Comparison of ENCODE assay signal across 30 cellular contexts in genomic region chr9:130988400-130988747, GRCh38. TPM values are rescaled to one million over a fixed set of nuclear protein-coding genes. Genes with fewer than 3 reads are reported as not detected.
"Had no signal": no experiment of that assay in that cellular context is flagged by ENCODE, and none has a peak within 500 bp of the region (broad histone marks: within the 10 kb centered on the region; RNA-seq: fewer than 3 reads in every experiment).

No MANE protein-coding gene starts in this region.

- H3K27me3 ChIP-seq: neutrophil, ovary, right lobe of liver, thyroid gland, upper lobe of left lung, vagina had no signal

- H3K79me2 ChIP-seq: parathyroid adenoma had no signal

- H3K27ac ChIP-seq: neutrophil, ovary, parathyroid adenoma, psoas muscle, right lobe of liver, sigmoid colon, stomach, thoracic aorta, thyroid gland, tibial nerve, upper lobe of left lung, vagina had no signal

- H3K9me3 Mint-ChIP-seq: natural killer cell; nephron; stimulated activated effector memory CD8-positive, alpha-beta T cell treated with anti-CD3 and anti-CD28 coated beads, Interleukin-12 subunit alpha, Interleukin-12 subunit beta, amount 100 ng/mL, for 72 hours; stimulated activated naive CD8-positive, alpha-beta T cell treated with anti-CD3 and anti-CD28 coated beads, Interleukin-15, Interleukin-2, amounts not matched to agents 100 ng/mL and 50 ng/mL, for 24 hours had no signal

- H3K4me3 ChIP-seq: ovary, psoas muscle, right lobe of liver, sigmoid colon, stomach, thoracic aorta, thyroid gland, tibial nerve, upper lobe of left lung, vagina had no signal

- H3K36me3 ChIP-seq: neutrophil, ovary, right lobe of liver, sigmoid colon, stomach, thoracic aorta, thyroid gland, tibial nerve, upper lobe of left lung, vagina had no signal

- ATAC-seq: natural killer cell; psoas muscle; right cardiac atrium; right lobe of liver; stimulated activated effector memory CD8-positive, alpha-beta T cell treated with anti-CD3 and anti-CD28 coated beads, Interleukin-12 subunit alpha, Interleukin-12 subunit beta, amount 100 ng/mL, for 72 hours; stimulated activated naive B cell treated with anti-CD40 and anti-IgM and Interleukin-4, amounts not matched to agents 10 μg/mL and 1 μg/mL and 100 μg/mL, for 72 hours had no signal

- H3K27me3 Mint-ChIP-seq: stimulated activated naive CD8-positive, alpha-beta T cell treated with anti-CD3 and anti-CD28 coated beads, Interleukin-15, Interleukin-2, amounts not matched to agents 100 ng/mL and 50 ng/mL, for 24 hours had no signal

- H3K4me1 ChIP-seq: parathyroid adenoma, psoas muscle, right lobe of liver, sigmoid colon, stomach, thyroid gland, tibial nerve, upper lobe of left lung, vagina had no signal

- H3K4me3 Mint-ChIP-seq: natural killer cell; nephron; stimulated activated effector memory CD8-positive, alpha-beta T cell treated with anti-CD3 and anti-CD28 coated beads, Interleukin-12 subunit alpha, Interleukin-12 subunit beta, amount 100 ng/mL, for 72 hours; stimulated activated naive B cell treated with anti-CD40 and anti-IgM and Interleukin-4, amounts not matched to agents 10 μg/mL and 1 μg/mL and 100 μg/mL, for 72 hours; stimulated activated naive CD8-positive, alpha-beta T cell treated with anti-CD3 and anti-CD28 coated beads, Interleukin-15, Interleukin-2, amounts not matched to agents 100 ng/mL and 50 ng/mL, for 24 hours had no signal

- H3K36me3 Mint-ChIP-seq: natural killer cell; stimulated activated effector memory CD8-positive, alpha-beta T cell treated with anti-CD3 and anti-CD28 coated beads, Interleukin-12 subunit alpha, Interleukin-12 subunit beta, amount 100 ng/mL, for 72 hours; stimulated activated naive B cell treated with anti-CD40 and anti-IgM and Interleukin-4, amounts not matched to agents 10 μg/mL and 1 μg/mL and 100 μg/mL, for 72 hours had no signal

- H3K9ac ChIP-seq: parathyroid adenoma had no signal

- H3K27ac Mint-ChIP-seq: natural killer cell; nephron; progenitor cell of endocrine pancreas; stimulated activated effector memory CD8-positive, alpha-beta T cell treated with anti-CD3 and anti-CD28 coated beads, Interleukin-12 subunit alpha, Interleukin-12 subunit beta, amount 100 ng/mL, for 72 hours; stimulated activated naive B cell treated with anti-CD40 and anti-IgM and Interleukin-4, amounts not matched to agents 10 μg/mL and 1 μg/mL and 100 μg/mL, for 72 hours; stimulated activated naive CD8-positive, alpha-beta T cell treated with anti-CD3 and anti-CD28 coated beads, Interleukin-15, Interleukin-2, amounts not matched to agents 100 ng/mL and 50 ng/mL, for 24 hours had no signal

- DNase-seq: natural killer cell; nucleus accumbens; ovary; psoas muscle; right cardiac atrium; right lobe of liver; sigmoid colon; small intestine; stimulated activated CD4-positive, alpha-beta T cell treated with anti-CD3 and anti-CD28 coated beads, Interleukin-15, amount 100 ng/mL, for 24 hours; stimulated activated CD4-positive, alpha-beta T cell treated with anti-CD3 and anti-CD28 coated beads, Interleukin-2, amount 100 ng/mL, for 24 hours; stimulated activated CD4-positive, alpha-beta T cell treated with anti-CD3 and anti-CD28 coated beads, Interleukin-2, amount 100 ng/mL, for 48 hours; stimulated activated CD4-positive, alpha-beta T cell treated with anti-CD3 and anti-CD28 coated beads, Interleukin-4, amount 100 ng/mL, for 24 hours; stimulated activated naive B cell treated with anti-CD40 and anti-IgM and Interleukin-4, amounts not matched to agents 10 μg/mL and 1 μg/mL and 100 μg/mL, for 72 hours; stimulated activated naive CD4-positive, alpha-beta T cell treated with Interleukin-2 at 50 U/mL for 16 hours; stomach; thyroid gland; trophoblast cell; upper lobe of left lung had no signal

- FAIRE-seq: small intestine, urothelium cell line had no signal

- H2AFZ ChIP-seq: parathyroid adenoma had no signal

- H3K9me3 ChIP-seq: neutrophil, ovary, psoas muscle, right lobe of liver, sigmoid colon, stomach, thoracic aorta, thyroid gland, tibial nerve, upper lobe of left lung, vagina had no signal

- H3K4me1 Mint-ChIP-seq: stimulated activated effector memory CD8-positive, alpha-beta T cell treated with anti-CD3 and anti-CD28 coated beads, Interleukin-12 subunit alpha, Interleukin-12 subunit beta, amount 100 ng/mL, for 72 hours; stimulated activated naive B cell treated with anti-CD40 and anti-IgM and Interleukin-4, amounts not matched to agents 10 μg/mL and 1 μg/mL and 100 μg/mL, for 72 hours had no signal

RNA-seq across cellular contexts. Expression of gene LAMC3, which starts 20.6 kb away (rescaled TPM):
- total RNA-seq: natural killer cell had no signal

RNA-seq across cellular contexts. Expression of gene FIBCD1, which starts 49.3 kb away (rescaled TPM):
- total RNA-seq: natural killer cell, progenitor cell of endocrine pancreas, psoas muscle, right lobe of liver, skeletal muscle tissue, thoracic aorta, tibial nerve, ureter, vagina had no signal
